Comparison of ENCODE assay signal across 1 cellular context in genomic region chr12:10873374-10873773, GRCh38.
TF ChIP-seq lines count a peak whose summit lies in the region.

No MANE protein-coding gene starts in this region.

TF ChIP-seq in H1, 55 proteins besides CTCF, POLR2A, EP300 and RAD21:
- TF ChIP-seq BRCA1 (IDR thresholded peaks at IDR 0.05; ENCODE audit: low read depth, low read length) (no peak), CBX5 (IDR thresholded peaks at IDR 0.05; ENCODE audit: low read depth, low read length) (no peak), SIN3A (conservative IDR thresholded peaks at IDR 0.05 in 1 of 2, IDR thresholded peaks at IDR 0.05 in 1 of 2; ENCODE audit: low read depth in 1 of 2, low read length in 2 of 2) (no peak), JUN (IDR thresholded peaks at IDR 0.05; ENCODE audit: low read depth, low read length) (no peak), KDM1A (IDR thresholded peaks at IDR 0.05; ENCODE audit: borderline replicate concordance, low read length) (no peak), FOSL1 (IDR thresholded peaks at IDR 0.05; ENCODE audit: insufficient read depth, low read depth, low read length) (no peak), PHF8 (conservative IDR thresholded peaks at IDR 0.05; ENCODE audit: low read depth, low read length) (no peak)
